ENCODE assay signal across 12 cellular contexts in genomic region chr6:109706513-109706912, GRCh38.
"Had no signal": no experiment of that assay in that cellular context is flagged by ENCODE, and none has a peak within 500 bp of the region (broad histone marks: within the 10 kb centered on the region; RNA-seq: fewer than 3 reads in every experiment).

No MANE protein-coding gene starts in this region.

- H3K9me3 ChIP-seq: upper lobe of right lung had no signal

- H3K27me3 ChIP-seq: upper lobe of right lung had no signal

- H3K27me3 Mint-ChIP-seq: activated CD4-positive, alpha-beta memory T cell treated with anti-CD3 and anti-CD28 coated beads for 36 hours; stimulated activated naive B cell treated with anti-CD40 and anti-IgM and Interleukin-4, amounts not matched to agents 10 μg/mL and 1 μg/mL and 100 μg/mL, for 72 hours had no signal

- H3K27ac Mint-ChIP-seq: activated CD4-positive, alpha-beta memory T cell treated with anti-CD3 and anti-CD28 coated beads for 36 hours; activated T-helper 1 cell treated with anti-CD3 and anti-CD28 coated beads, Interleukin-12 subunit alpha, Interleukin-12 subunit beta, Interleukin-2, Interleukin-4 antibody, amounts not matched to agents 30 ng/mL and 10 ng/mL and 1 ng/mL, durations not matched to agents 14 hours and 24 hours and 36 hours; stimulated activated naive B cell treated with anti-CD40 and anti-IgM and Interleukin-4, amounts not matched to agents 10 μg/mL and 1 μg/mL and 100 μg/mL, for 72 hours had no signal

- H3K9me3 Mint-ChIP-seq: activated CD4-positive, alpha-beta memory T cell treated with anti-CD3 and anti-CD28 coated beads for 36 hours had no signal

- DNase-seq: activated CD4-positive, alpha-beta memory T cell treated with anti-CD3 and anti-CD28 coated beads for 36 hours; activated CD8-positive, alpha-beta memory T cell treated with anti-CD3 and anti-CD28 coated beads, Interleukin-2, amount 50 U/mL, for 4 hours; activated naive CD4-positive, alpha-beta T cell treated with Interleukin-2 at 50 U/mL for 16 hours; central memory CD4-positive, alpha-beta T cell; cortex of kidney; hippocampal formation; kidney glomerular epithelial cell; right cardiac atrium; stimulated activated CD4-positive, alpha-beta T cell treated with anti-CD3 and anti-CD28 coated beads, Interleukin-1b, Interleukin-23, amount 100 ng/mL, for 48 hours; stimulated activated naive B cell treated with anti-CD40 and anti-IgM and Interleukin-4, amounts not matched to agents 10 μg/mL and 1 μg/mL and 100 μg/mL, for 72 hours; upper lobe of right lung had no signal

- H3K27ac ChIP-seq: upper lobe of right lung had no signal

- ATAC-seq: right cardiac atrium; stimulated activated naive B cell treated with anti-CD40 and anti-IgM and Interleukin-4, amounts not matched to agents 10 μg/mL and 1 μg/mL and 100 μg/mL, for 72 hours; upper lobe of right lung had no signal

- H3K4me3 Mint-ChIP-seq: activated CD4-positive, alpha-beta memory T cell treated with anti-CD3 and anti-CD28 coated beads for 36 hours; activated T-helper 1 cell treated with anti-CD3 and anti-CD28 coated beads, Interleukin-12 subunit alpha, Interleukin-12 subunit beta, Interleukin-2, Interleukin-4 antibody, amounts not matched to agents 30 ng/mL and 10 ng/mL and 1 ng/mL, durations not matched to agents 14 hours and 24 hours and 36 hours; stimulated activated naive B cell treated with anti-CD40 and anti-IgM and Interleukin-4, amounts not matched to agents 10 μg/mL and 1 μg/mL and 100 μg/mL, for 72 hours had no signal

- H3K36me3 Mint-ChIP-seq: activated CD4-positive, alpha-beta memory T cell treated with anti-CD3 and anti-CD28 coated beads for 36 hours had no signal

- H3K4me3 ChIP-seq: upper lobe of right lung had no signal

- H3K36me3 ChIP-seq: upper lobe of right lung had no signal
